In the genomic region with DNA sequence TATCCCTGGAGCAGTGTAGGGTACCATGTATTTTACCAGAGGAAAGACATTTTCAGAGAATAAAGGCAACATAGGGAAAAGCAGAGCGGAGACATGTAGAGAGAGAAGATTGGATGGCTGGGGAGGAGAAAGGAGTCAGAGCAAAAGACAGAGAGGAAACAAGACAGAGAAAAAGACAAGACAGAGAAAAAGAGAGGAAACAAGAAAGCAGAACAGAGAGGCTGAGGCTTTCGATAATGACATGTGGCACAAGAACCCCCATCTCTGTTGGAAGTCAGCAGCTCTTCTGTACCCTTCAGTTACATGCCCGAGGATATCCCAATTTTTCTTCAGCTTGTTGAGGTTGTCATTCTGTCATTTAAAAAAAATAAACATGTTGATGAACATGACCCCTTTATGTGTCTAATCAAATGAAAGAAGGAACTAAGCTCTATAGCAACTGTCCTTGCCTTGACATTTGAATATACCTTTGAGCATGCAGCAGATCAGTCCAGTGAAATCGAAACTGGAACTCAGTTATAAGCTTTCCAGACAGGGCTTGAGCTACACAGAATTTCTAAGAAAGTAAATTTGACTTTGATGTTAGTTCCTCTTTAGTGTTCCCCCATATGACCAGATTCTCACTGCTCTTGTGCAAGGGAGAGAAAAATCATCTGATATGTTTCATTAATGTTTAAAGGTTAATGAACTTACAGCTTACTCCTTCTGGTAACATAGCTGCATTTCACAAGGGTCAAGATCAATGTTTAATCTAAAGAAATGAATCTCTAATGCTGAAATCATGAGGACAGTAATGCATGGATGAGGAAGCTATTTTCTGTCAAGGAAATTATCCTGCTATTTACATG, we compare ENCODE assay signal across 8 cellular contexts.
DNase-seq lines count a peak whose midpoint lies in the region; ATAC-seq, FAIRE-seq and TF ChIP-seq lines count a peak whose summit lies in the region.

No MANE protein-coding gene starts in this region.

- DNase-seq in Ammon's horn (ENCODE audit: low spot score): peak; percentile 38
- peak; percentile 46 for DNase-seq in GM19238 (ENCODE audit: insufficient read length, low spot score)
- DNase-seq in SW480 (ENCODE audit: low spot score): peak; percentile 15
- peak in 1 of 2 donors; percentile 53 for DNase-seq in stimulated activated effector memory CD8-positive, alpha-beta T cell treated with anti-CD3 and anti-CD28 coated beads, Interleukin-12 subunit alpha, Interleukin-12 subunit beta, amount 100 ng/mL, for 72 hours (ENCODE audit: low spot score in 2 of 2)
- no peak for DNase-seq in urothelium cell line (ENCODE audit: low spot score)
- DNase-seq in NCI-H748 treated with DMSO at 0.1 percent for 48 hours (lab: John Stamatoyannopoulos, UW): no peak
- DNase-seq in thyroid gland: no peak

- FAIRE-seq in urothelium cell line (lab: Jason Lieb, UNC): no peak

- peak overlapping the region; percentile 82 for H3K27ac Mint-ChIP-seq in stimulated activated effector memory CD8-positive, alpha-beta T cell treated with anti-CD3 and anti-CD28 coated beads, Interleukin-12 subunit alpha, Interleukin-12 subunit beta, amount 100 ng/mL, for 72 hours

- H3K27ac ChIP-seq in thyroid gland: no peak overlapping the region

- ATAC-seq in HG03108 (IDR thresholded peaks at IDR 0.05; ENCODE audit: unreplicated experiment): peak; percentile 81
- peak; percentile 83 for ATAC-seq in stimulated activated effector memory CD8-positive, alpha-beta T cell treated with anti-CD3 and anti-CD28 coated beads, Interleukin-12 subunit alpha, Interleukin-12 subunit beta, amount 100 ng/mL, for 72 hours

- H3K36me3 ChIP-seq in thyroid gland: no peaks in the 10 kb centered on the region

- TF ChIP-seq CTCF in thyroid gland (IDR thresholded peaks at IDR 0.05): no peak

- intact Hi-C loops in thyroid gland (cut with DNase I): no loop called here

- TF ChIP-seq POLR2A in thyroid gland (IDR thresholded peaks at IDR 0.05): no peak

- H3K36me3 Mint-ChIP-seq in stimulated activated effector memory CD8-positive, alpha-beta T cell treated with anti-CD3 and anti-CD28 coated beads, Interleukin-12 subunit alpha, Interleukin-12 subunit beta, amount 100 ng/mL, for 72 hours: no peaks in the 10 kb centered on the region

- peak overlapping the region; percentile 52 for H3K4me3 Mint-ChIP-seq in stimulated activated effector memory CD8-positive, alpha-beta T cell treated with anti-CD3 and anti-CD28 coated beads, Interleukin-12 subunit alpha, Interleukin-12 subunit beta, amount 100 ng/mL, for 72 hours

- H3K4me1 ChIP-seq in thyroid gland: no peaks in the 10 kb centered on the region

- WGBS in thyroid gland, 2 donors: 73% methylated on average over 4 of the region's 4 CpGs

- H3K4me3 ChIP-seq in thyroid gland (replicated peaks in 1 of 3): no peak overlapping the region

- H3K4me1 Mint-ChIP-seq in stimulated activated effector memory CD8-positive, alpha-beta T cell treated with anti-CD3 and anti-CD28 coated beads, Interleukin-12 subunit alpha, Interleukin-12 subunit beta, amount 100 ng/mL, for 72 hours: peaks cover 47% of the 10 kb centered on the region

- no peaks in the 10 kb centered on the region for H3K27me3 ChIP-seq in thyroid gland

- no peaks in the 10 kb centered on the region for H3K9me3 Mint-ChIP-seq in stimulated activated effector memory CD8-positive, alpha-beta T cell treated with anti-CD3 and anti-CD28 coated beads, Interleukin-12 subunit alpha, Interleukin-12 subunit beta, amount 100 ng/mL, for 72 hours

- no peaks in the 10 kb centered on the region for H3K9me3 ChIP-seq in thyroid gland

Comparison
In these comparisons a context has a peak if more than half of its experiments do, and no peak if none do; other contexts are left out.
1. DNase-seq: peak in Ammon's horn (single experiment), GM19238 (single experiment) and SW480 (single experiment); none in urothelium cell line (single experiment), NCI-H748 treated with DMSO at 0.1 percent for 48 hours (single experiment) and thyroid gland (0 of 2).